Comparison of ENCODE assay signal across 9 cellular contexts in genomic region chr6:7042056-7042653, GRCh38.
DNase-seq lines count a peak whose midpoint lies in the region; ATAC-seq and TF ChIP-seq lines count a peak whose summit lies in the region.
"Had no signal": no experiment of that assay in that cellular context is flagged by ENCODE, and none has a peak within 500 bp of the region (broad histone marks: within the 10 kb centered on the region; RNA-seq: fewer than 3 reads in every experiment).

No MANE protein-coding gene starts in this region.

- no peak overlapping the region for H3K9ac ChIP-seq in GM23248

- no peaks in the 10 kb centered on the region for H3K27me3 ChIP-seq in GM23248 (replicated peaks; ENCODE audit: insufficient read depth)
- no peaks in the 10 kb centered on the region for H3K27me3 ChIP-seq in prostate gland (replicated peaks; ENCODE audit: insufficient read depth)

- H3K27ac ChIP-seq in GM23248 (no peak overlapping the region), RWPE1 (peak overlapping the region; percentile 12; the same call in 1 of the 2 replicates), prostate gland (peak overlapping the region in 1 of 2 donors; percentile 69)

- no peaks in the 10 kb centered on the region for H4K20me1 ChIP-seq in GM23248 (ENCODE audit: insufficient read depth)

- no peak for TF ChIP-seq POLR2A in prostate gland (IDR thresholded peaks at IDR 0.05)

- in situ Hi-C loops in GM23248 (cut with MboI) = no loop called here

- TF ChIP-seq CTCF in RWPE1 (conservative IDR thresholded peaks at IDR 0.05; ENCODE audit: low read depth) (no peak), fibroblast of pulmonary artery (IDR thresholded peaks at IDR 0.05; ENCODE audit: low read length, missing control alignments) (no peak), prostate gland (IDR thresholded peaks at IDR 0.05) (no peak)

- intact Hi-C loops in prostate gland (cut with DNase I) = no loop called here

- CTCF ChIA-PET in RWPE1 (lab: Yijun Ruan, JAX) = no interaction called here

- DNase-seq in GM23248 = peak; percentile 15
- no peak for DNase-seq in RWPE1 (ENCODE audit: low spot score)
- DNase-seq in fibroblast of pulmonary artery (ENCODE audit: low read depth) = peak; percentile 41
- DNase-seq in prostate gland (ENCODE audit: low spot score) = peak; percentile 59
- no peak for DNase-seq in stimulated activated naive CD4-positive, alpha-beta T cell (lab: John Stamatoyannopoulos, UW)
- no peak for DNase-seq in H4 (ENCODE audit: low spot score)
- DNase-seq in SHP77 treated with DMSO at 0.1 percent for 48 hours (lab: John Stamatoyannopoulos, UW) = no peak
- DNase-seq: activated gamma-delta T cell had no signal

- H3K9me3 ChIP-seq in GM23248 (ENCODE audit: low read depth) = no peaks in the 10 kb centered on the region
- H3K9me3 ChIP-seq in prostate gland = no peaks in the 10 kb centered on the region

- 69 to 71% methylated on average over 12 of the region's 12 CpGs for WGBS in GM23248 (ENCODE audit: low coverage in 1 of 2, low lambda C conversion rate in 2 of 2, missing lambda C conversion rate in 2 of 2), 2 experiments
- 48% methylated on average over 12 of the region's 12 CpGs for WGBS in prostate gland

- H3K4me3 ChIP-seq in GM23248 (no peak overlapping the region), fibroblast of pulmonary artery (replicated peaks; ENCODE audit: low read depth, low read length) (no peak overlapping the region), prostate gland (no peak overlapping the region)

- H3K4me1 ChIP-seq in GM23248 (ENCODE audit: insufficient read depth) = no peaks in the 10 kb centered on the region
- no peaks in the 10 kb centered on the region for H3K4me1 ChIP-seq in prostate gland (replicated peaks)

- H3F3A ChIP-seq in GM23248 (ENCODE audit: insufficient read depth) = no peaks in the 10 kb centered on the region

- no peaks in the 10 kb centered on the region for H3K9me2 ChIP-seq in GM23248 (ENCODE audit: insufficient read depth)

- no peak overlapping the region for H3K4me2 ChIP-seq in GM23248 (ENCODE audit: unreplicated experiment)

- POLR2A ChIA-PET in RWPE1 (lab: Yijun Ruan, JAX; ENCODE audit: low non-redundant PET) = no interaction called here

- H3K36me3 ChIP-seq in GM23248 (ENCODE audit: low read depth) (no peaks in the 10 kb centered on the region), prostate gland (no peaks in the 10 kb centered on the region)

- peak overlapping the region; percentile 70; the same call in 1 of the 2 replicates for H2AFZ ChIP-seq in GM23248

- ATAC-seq in HG02678 (IDR thresholded peaks at IDR 0.05; ENCODE audit: unreplicated experiment) = no peak

- H3K79me2 ChIP-seq in GM23248 (ENCODE audit: insufficient read depth) = no peaks in the 10 kb centered on the region

Comparison
In these comparisons a context has a peak if more than half of its experiments do, and no peak if none do; other contexts are left out.
1. DNase-seq: peak in GM23248 (single experiment), fibroblast of pulmonary artery (single experiment) and prostate gland (single experiment); none in RWPE1 (single experiment), stimulated activated naive CD4-positive, alpha-beta T cell (0 of 6), H4 (single experiment) and SHP77 treated with DMSO at 0.1 percent for 48 hours (single experiment).